8 cellular contexts compared by ENCODE assay signal in the genomic region with DNA sequence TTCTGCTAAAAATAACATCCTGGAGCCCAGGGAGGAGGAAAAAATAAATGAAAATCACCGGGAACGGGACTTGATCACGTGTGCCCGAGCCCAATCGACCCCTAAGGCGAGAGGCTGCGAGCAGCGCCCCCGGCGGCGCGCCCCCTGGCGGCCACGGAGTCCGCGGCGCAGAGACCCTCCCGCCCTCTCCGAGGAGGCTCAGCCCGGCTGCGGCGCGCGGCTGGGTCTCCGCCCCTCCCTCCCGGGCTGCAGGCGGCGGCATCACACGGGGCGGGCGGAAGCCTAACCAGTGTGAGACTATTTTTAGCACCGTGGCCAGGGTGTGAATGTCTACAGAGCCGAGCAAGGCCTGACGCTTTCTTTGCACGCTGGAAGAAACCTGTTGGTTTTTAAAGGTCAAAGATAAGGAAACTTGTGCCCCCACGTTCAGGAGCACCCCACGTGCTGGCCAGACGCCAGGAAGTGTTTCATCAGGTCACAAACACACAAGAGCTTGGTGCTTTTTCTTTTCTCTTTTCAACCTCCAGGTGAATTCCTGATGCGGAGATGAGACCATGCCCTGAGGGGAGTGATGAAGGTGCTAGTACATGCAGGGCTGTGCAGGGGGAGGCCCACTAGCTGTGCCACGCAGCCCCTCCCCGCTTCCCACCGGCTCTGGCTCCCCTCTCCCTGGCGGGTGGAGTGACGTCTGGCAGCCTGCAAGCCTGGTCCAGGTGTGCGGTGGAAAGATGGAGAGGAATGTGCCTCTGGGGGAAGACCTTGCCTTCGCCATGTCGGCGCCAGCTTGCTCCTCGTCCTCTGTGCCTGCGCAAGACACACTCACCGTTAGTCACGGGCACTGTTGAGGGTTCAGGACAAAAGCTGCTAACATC. TPM values are rescaled to one million over a fixed set of nuclear protein-coding genes. Genes with fewer than 3 reads are reported as not detected.
DNase-seq lines count a peak whose midpoint lies in the region; ATAC-seq and TF ChIP-seq lines count a peak whose summit lies in the region.

No MANE protein-coding gene starts in this region.

- H3K4me1 ChIP-seq in HEK293 (ENCODE audit: control insufficient read depth, insufficient read depth, low read length) (peaks cover 5% of the 10 kb centered on the region), MM.1S (ENCODE audit: low read length) (peaks cover 45% of the 10 kb centered on the region), foreskin keratinocyte (peaks cover 20% of the 10 kb centered on the region)

- H3K4me2 ChIP-seq in MM.1S (ENCODE audit: low read depth, low read length): peak overlapping the region; percentile 69

- H3K9me3 ChIP-seq in HEK293 (ENCODE audit: control insufficient read depth, insufficient read depth, low read depth, low read length) (no peaks in the 10 kb centered on the region), MM.1S (replicated peaks; ENCODE audit: insufficient read depth, low read length) (no peaks in the 10 kb centered on the region)

- no peaks in the 10 kb centered on the region for H3K9me2 ChIP-seq in MM.1S (replicated peaks; ENCODE audit: insufficient read depth, low read length)

- H4K20me1 ChIP-seq in MM.1S (ENCODE audit: insufficient read depth, low read length): no peaks in the 10 kb centered on the region

- H3K4me3 ChIP-seq in GM06990 (replicated peaks; ENCODE audit: low read depth, low read length): no peak overlapping the region; the same call in 1 of the 2 replicates
- peak overlapping the region; percentile 4; the same call in 1 of the 2 replicates for H3K4me3 ChIP-seq in HEK293 (ENCODE audit: low read depth, low read length)
- peak overlapping the region; percentile 43; the same call in 1 of the 2 replicates for H3K4me3 ChIP-seq in MM.1S (ENCODE audit: low read length)

- POLR2A ChIA-PET in HEK293 (lab: Yijun Ruan, JAX): interaction anchor here (0.6 to 1.0 kb wide), 2 partner anchors 12 to 849 kb away, joined by 3 to 7 read pairs; no protein-coding TSS in a partner anchor

- peak overlapping the region; percentile 82 for H2AFZ ChIP-seq in MM.1S (ENCODE audit: low read length)

- peak overlapping the region; percentile 56; the same call in 1 of the 2 replicates for H3K27ac ChIP-seq in HEK293 (ENCODE audit: extremely low read depth, low read depth, low read length)
- peak overlapping the region; percentile 80 for H3K27ac ChIP-seq in MM.1S (ENCODE audit: low read length)
- H3K27ac ChIP-seq in foreskin keratinocyte: peak overlapping the region; percentile 80
- peak overlapping the region; percentile 60 for H3K27ac ChIP-seq in substantia nigra (ENCODE audit: low read depth, low read length, poor library complexity, severe bottlenecking)

- peaks cover 25% of the 10 kb centered on the region for H3F3A ChIP-seq in MM.1S (ENCODE audit: insufficient read depth, low read length)

- CTCF ChIA-PET in HEK293 (lab: Yijun Ruan, JAX): interaction anchor here (0.6 to 3.2 kb wide), 23 partner anchors 8 to 1688 kb away, joined by 3 to 41 read pairs (median 5); partner anchors contain the start of genes DNMT3A and DTNB

- peak overlapping the region; percentile 42 for H3K9ac ChIP-seq in MM.1S (ENCODE audit: low read length)

- peak; percentile 96 for DNase-seq in GM06990 (ENCODE audit: extremely low read depth, insufficient read length)
- DNase-seq in MM.1S: peak; percentile 97
- DNase-seq in SHP77 treated with DMSO at 0.1 percent for 48 hours (lab: John Stamatoyannopoulos, UW): peak; percentile 70
- DNase-seq in activated gamma-delta T cell treated with Interleukin-2 at 50 U/mL for 16 hours: peak; percentile 92
- peak; percentile 99 to 100 for DNase-seq in foreskin keratinocyte
- peak; percentile 22 for DNase-seq in non-pigmented ciliary epithelial cell (ENCODE audit: low read depth)
- peak; percentile 34 to 92 (median 72) for DNase-seq in substantia nigra (lab: John Stamatoyannopoulos, UW)

- 0 out of 2 replicates have a peak, but pooled peaks cover 2% of the 10 kb centered on the region for H3K79me2 ChIP-seq in MM.1S (ENCODE audit: low read length)

- peak; percentile 91 for ATAC-seq in foreskin keratinocyte

- H3K27me3 ChIP-seq in GM06990 (replicated peaks; ENCODE audit: control insufficient read depth, insufficient read depth, low read length) (no peaks in the 10 kb centered on the region), MM.1S (replicated peaks; ENCODE audit: insufficient read depth, low read length) (no peaks in the 10 kb centered on the region), foreskin keratinocyte (no peaks in the 10 kb centered on the region)

- TF ChIP-seq CTCF in GM06990 (IDR thresholded peaks at IDR 0.05; ENCODE audit: insufficient read depth, low read length, poor library complexity, severe bottlenecking): peak; percentile 57
- peak; percentile 60; the same call in 1 of the 2 replicates for TF ChIP-seq CTCF in HEK293 (tag by site-specific recombination; IDR thresholded peaks at IDR 0.05)
- TF ChIP-seq CTCF in MM.1S (IDR thresholded peaks at IDR 0.05; ENCODE audit: low read length): peak; percentile 97
- peak; percentile 98 for TF ChIP-seq CTCF in foreskin keratinocyte (conservative IDR thresholded peaks at IDR 0.05)

- no peaks in the 10 kb centered on the region for H3K36me3 ChIP-seq in GM06990 (ENCODE audit: control insufficient read depth, insufficient read depth, low read length)
- no peaks in the 10 kb centered on the region for H3K36me3 ChIP-seq in HEK293 (ENCODE audit: control insufficient read depth in 2 of 2, insufficient read depth in 1 of 2, low read length in 2 of 2)
- H3K36me3 ChIP-seq in MM.1S (replicated peaks; ENCODE audit: insufficient read depth, low read length): no peaks in the 10 kb centered on the region

TF ChIP-seq in HEK293, 187 proteins besides CTCF, POLR2A, EP300 and RAD21 (continues in another document):
- no peak for TF ChIP-seq GLI4 (tag by site-specific recombination; IDR thresholded peaks at IDR 0.05)
- no peak for TF ChIP-seq ZNF280D (tag by site-specific recombination; IDR thresholded peaks at IDR 0.05)
- TF ChIP-seq IKZF3 (tag by site-specific recombination; IDR thresholded peaks at IDR 0.05): 0 out of 2 replicates have a peak, but pooled peaks have one; percentile 16
- TF ChIP-seq ZSCAN30 (tag by site-specific recombination; IDR thresholded peaks at IDR 0.05): peak; percentile 94
- TF ChIP-seq PATZ1 (tag by site-specific recombination; IDR thresholded peaks at IDR 0.05): 0 out of 2 replicates have a peak, but pooled peaks have one; percentile 44
- TF ChIP-seq, protein P1, sequence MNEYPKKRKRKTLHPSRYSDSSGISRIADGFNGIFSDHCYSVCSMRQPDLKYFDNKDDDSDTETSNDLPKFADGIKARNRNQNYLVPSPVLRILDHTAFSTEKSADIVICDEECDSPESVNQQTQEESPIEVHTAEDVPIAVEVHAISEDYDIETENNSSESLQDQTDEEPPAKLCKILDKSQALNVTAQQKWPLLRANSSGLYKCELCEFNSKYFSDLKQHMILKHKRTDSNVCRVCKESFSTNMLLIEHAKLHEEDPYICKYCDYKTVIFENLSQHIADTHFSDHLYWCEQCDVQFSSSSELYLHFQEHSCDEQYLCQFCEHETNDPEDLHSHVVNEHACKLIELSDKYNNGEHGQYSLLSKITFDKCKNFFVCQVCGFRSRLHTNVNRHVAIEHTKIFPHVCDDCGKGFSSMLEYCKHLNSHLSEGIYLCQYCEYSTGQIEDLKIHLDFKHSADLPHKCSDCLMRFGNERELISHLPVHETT (tag by site-specific recombination; IDR thresholded peaks at IDR 0.05): no peak
- no peak for TF ChIP-seq ZNF792 (tag by site-specific recombination; IDR thresholded peaks at IDR 0.05)
- peak; percentile 90 for TF ChIP-seq ZNF660 (tag by site-specific recombination; IDR thresholded peaks at IDR 0.05)
- no peak for TF ChIP-seq ZSCAN23 (tag by site-specific recombination; IDR thresholded peaks at IDR 0.05)
- TF ChIP-seq ZNF677 (tag by site-specific recombination; IDR thresholded peaks at IDR 0.05): no peak
- no peak for TF ChIP-seq PRDM1 (tag by site-specific recombination; IDR thresholded peaks at IDR 0.05)
- no peak for TF ChIP-seq ZNF274 (IDR thresholded peaks at IDR 0.05; ENCODE audit: low read length)
- no peak for TF ChIP-seq ZNF274 (tag by site-specific recombination; IDR thresholded peaks at IDR 0.05; ENCODE audit: borderline replicate concordance)

RNA-seq across cellular contexts. Expression of gene DNMT3A, which starts 35.3 kb away (rescaled TPM):
- 6.6 and 8.0 TPM in 2 replicates for total RNA-seq in foreskin keratinocyte
- polyA plus RNA-seq in foreskin keratinocyte: 3.0 and 3.2 TPM in 2 replicates

Comparison
In these comparisons a context has a peak if more than half of its experiments do, and no peak if none do; other contexts are left out.
1. DNase-seq: peak in every context shown above with its lines; median percentile 100 in foreskin keratinocyte; 97 in MM.1S; 96 in GM06990; 92 in activated gamma-delta T cell treated with Interleukin-2 at 50 U/mL for 16 hours; 72 in substantia nigra; 70 in SHP77 treated with DMSO at 0.1 percent for 48 hours; 22 in non-pigmented ciliary epithelial cell.